Comparison of ENCODE assay signal across 9 cellular contexts in genomic region chr17:78377858-78378224, GRCh38. TPM values are rescaled to one million over a fixed set of nuclear protein-coding genes. Genes with fewer than 3 reads are reported as not detected.
DNase-seq lines count a peak whose midpoint lies in the region; ATAC-seq, FAIRE-seq and TF ChIP-seq lines count a peak whose summit lies in the region.
"Had no signal": no experiment of that assay in that cellular context is flagged by ENCODE, and none has a peak within 500 bp of the region (broad histone marks: within the 10 kb centered on the region; RNA-seq: fewer than 3 reads in every experiment).

No MANE protein-coding gene starts in this region.

- H3K9ac ChIP-seq in astrocyte (ENCODE audit: low read length) (peak overlapping the region; percentile 98), HepG2 (ENCODE audit: insufficient read depth, low read depth, low read length) (peak overlapping the region; percentile 90)

- FAIRE-seq in astrocyte (lab: Jason Lieb, UNC): no peak
- no peak for FAIRE-seq in HepG2 (lab: Jason Lieb, UNC)
- FAIRE-seq: islet of Langerhans had no signal

- H3K36me3 ChIP-seq in astrocyte (ENCODE audit: insufficient read depth, low read length) (no peaks in the 10 kb centered on the region), HepG2 (replicated peaks in 1 of 2; ENCODE audit: control insufficient read depth in 1 of 2, insufficient read depth in 2 of 2, low read length in 2 of 2) (no peaks in the 10 kb centered on the region; a peak in 1 of 5 replicates), thymus (ENCODE audit: control insufficient read depth, insufficient read depth) (no peaks in the 10 kb centered on the region)

- H3K4me1 ChIP-seq in astrocyte (ENCODE audit: insufficient read depth, low read length) (peaks cover 57% of the 10 kb centered on the region), HepG2 (ENCODE audit: insufficient read depth, low read length) (peaks cover 80% of the 10 kb centered on the region), thymus (ENCODE audit: control insufficient read depth, insufficient read depth, low read length) (peaks cover 15% of the 10 kb centered on the region)

- H2AFZ ChIP-seq in astrocyte (ENCODE audit: low read depth, low read length): peak overlapping the region; percentile 84
- H2AFZ ChIP-seq in HepG2 (ENCODE audit: low read length): no peak overlapping the region

- WGBS in HepG2 (ENCODE audit: low lambda C conversion rate): 75% methylated on average over 14 of the region's 14 CpGs
- 70% methylated on average over 14 of the region's 14 CpGs for WGBS in thymus

- no peak for TF ChIP-seq POLR2A in HepG2 (IDR thresholded peaks at IDR 0.05; ENCODE audit: insufficient read depth in 1 of 2, low read depth in 2 of 2, low read length in 2 of 2)

- H3K9me3 Mint-ChIP-seq in activated CD4-positive, alpha-beta T cell treated with anti-CD3 and anti-CD28 coated beads, Interleukin-2, amount 10 ng/mL, durations not matched to agents 7 days and 5 days: no peaks in the 10 kb centered on the region
- no peaks in the 10 kb centered on the region for H3K9me3 Mint-ChIP-seq in astrocyte (ENCODE audit: unreplicated experiment)

- H3K4me2 ChIP-seq in astrocyte (ENCODE audit: low read length) (peak overlapping the region; percentile 97), HepG2 (ENCODE audit: low read depth, low read length) (peak overlapping the region; percentile 87)

- BruUV-seq in HepG2 (replicated peaks; lab: Mats Ljungman, UMichigan): no TSS peak

- in situ Hi-C loops in HepG2 (cut with HindIII; ENCODE audit: extremely low pct_ligation_motif_present, low pct_unique_long_range_greater_than_20kb): no loop called here

- peaks cover 39% of the 10 kb centered on the region for H3K4me1 Mint-ChIP-seq in activated CD4-positive, alpha-beta T cell treated with anti-CD3 and anti-CD28 coated beads, Interleukin-2, amount 10 ng/mL, durations not matched to agents 7 days and 5 days
- peaks cover 55% of the 10 kb centered on the region for H3K4me1 Mint-ChIP-seq in astrocyte (ENCODE audit: low read depth, unreplicated experiment)

- peaks cover 16% of the 10 kb centered on the region for H4K20me1 ChIP-seq in astrocyte (ENCODE audit: insufficient read depth, low read length)
- peaks cover 5% of the 10 kb centered on the region; the same call in 1 of the 2 replicates for H4K20me1 ChIP-seq in HepG2 (ENCODE audit: insufficient read depth, low read length)

- TF ChIP-seq EP300 in HepG2 (IDR thresholded peaks at IDR 0.05; ENCODE audit: low read depth in 2 of 2, low read length in 2 of 2): no peak
- no peak for TF ChIP-seq EP300 in HepG2 (CRISPR knock-in tag; IDR thresholded peaks at IDR 0.05; ENCODE audit: borderline replicate concordance)

- H3K79me2 ChIP-seq in astrocyte (ENCODE audit: insufficient read depth, low read length) (peaks cover 43% of the 10 kb centered on the region), HepG2 (ENCODE audit: insufficient read depth, low read length) (peaks cover 39% of the 10 kb centered on the region)

- no peak for DNase-seq in activated CD4-positive, alpha-beta T cell treated with anti-CD3 and anti-CD28 coated beads, Interleukin-2, amount 10 ng/mL, durations not matched to agents 7 days and 5 days
- DNase-seq in activated CD4-positive, alpha-beta T cell treated with anti-CD3 and anti-CD28 coated beads for 1 hour: no peak
- no peak for DNase-seq in astrocyte (ENCODE audit: low read depth)
- no peak for DNase-seq in HepG2 (ENCODE audit: low spot score)
- DNase-seq in hippocampal formation (lab: John Stamatoyannopoulos, UW): no peak
- DNase-seq in stimulated activated CD4-positive, alpha-beta T cell treated with anti-CD3 and anti-CD28 coated beads, Interleukin-1b, Interleukin-23, amount 100 ng/mL, for 48 hours: no peak

- H3K36me3 Mint-ChIP-seq in activated CD4-positive, alpha-beta T cell treated with anti-CD3 and anti-CD28 coated beads, Interleukin-2, amount 10 ng/mL, durations not matched to agents 7 days and 5 days (ENCODE audit: low read depth): peaks cover 26% of the 10 kb centered on the region
- H3K36me3 Mint-ChIP-seq in astrocyte (ENCODE audit: low read depth, unreplicated experiment): peaks cover 2% of the 10 kb centered on the region

- H3K9me3 ChIP-seq in astrocyte (ENCODE audit: insufficient read depth, low read depth, low read length) (no peaks in the 10 kb centered on the region), HepG2 (ENCODE audit: low read length) (no peaks in the 10 kb centered on the region), thymus (ENCODE audit: control insufficient read depth) (no peaks in the 10 kb centered on the region)

- H3K27me3 ChIP-seq in astrocyte (ENCODE audit: insufficient read depth, low read length) (no peaks in the 10 kb centered on the region), HepG2 (ENCODE audit: control insufficient read depth in 1 of 2, insufficient read depth in 2 of 2, low read length in 2 of 2) (peaks cover 2 to 8% of the 10 kb centered on the region in 2 experiments; a peak in 1 of 5 replicates), thymus (ENCODE audit: control insufficient read depth, insufficient read depth) (no peaks in the 10 kb centered on the region)

- POLR2A ChIA-PET in activated CD4-positive, alpha-beta T cell treated with anti-CD3 and anti-CD28 coated beads, Interleukin-2, amount 10 ng/mL, durations not matched to agents 7 days and 5 days (lab: Charles Lee): interaction anchor here (1.2 kb wide), 1 partner anchor 10 kb away, joined by 3 read pairs; no protein-coding TSS in a partner anchor
- POLR2A ChIA-PET in HepG2 (lab: Yijun Ruan, JAX): interaction anchor here (0.5 to 1.8 kb wide), 4 partner anchors 10 to 234 kb away, joined by 3 to 7 read pairs (median 5); no protein-coding TSS in a partner anchor

- H3K4me3 Mint-ChIP-seq in activated CD4-positive, alpha-beta T cell treated with anti-CD3 and anti-CD28 coated beads, Interleukin-2, amount 10 ng/mL, durations not matched to agents 7 days and 5 days: peak overlapping the region; percentile 97
- H3K4me3 Mint-ChIP-seq in astrocyte (ENCODE audit: unreplicated experiment): peak overlapping the region; percentile 31

- H3K27ac ChIP-seq in astrocyte (ENCODE audit: low read depth, low read length) (peak overlapping the region; percentile 97), HepG2 (ENCODE audit: extremely low read length, insufficient read depth, low read length) (no peak overlapping the region), thymus (ENCODE audit: low read depth) (peak overlapping the region; percentile 92)

- TF ChIP-seq CTCF in astrocyte (IDR thresholded peaks at IDR 0.05; ENCODE audit: insufficient read depth, low read depth, low read length) (no peak), HepG2 (CRISPR knock-in tag; IDR thresholded peaks at IDR 0.05) (no peak)

- no peak for TF ChIP-seq RAD21 in HepG2 (CRISPR knock-in tag; IDR thresholded peaks at IDR 0.05)

- H3K4me3 ChIP-seq in astrocyte (ENCODE audit: insufficient read depth, low read depth, low read length): peak overlapping the region; percentile 88
- H3K4me3 ChIP-seq in HepG2 (replicated peaks in 1 of 3; ENCODE audit: insufficient read depth in 1 of 3, low read depth in 2 of 3, low read length in 3 of 3): peak overlapping the region; percentile 97 to 98 (median 97); a peak in 5 of 6 replicates
- peak overlapping the region; percentile 93 for H3K4me3 ChIP-seq in thymus (ENCODE audit: low read length)

- peak overlapping the region; percentile 93 for H3K27ac Mint-ChIP-seq in activated CD4-positive, alpha-beta T cell treated with anti-CD3 and anti-CD28 coated beads, Interleukin-2, amount 10 ng/mL, durations not matched to agents 7 days and 5 days
- H3K27ac Mint-ChIP-seq in astrocyte (ENCODE audit: unreplicated experiment): no peak overlapping the region

- CTCF ChIA-PET in activated CD4-positive, alpha-beta T cell treated with anti-CD3 and anti-CD28 coated beads, Interleukin-2, amount 10 ng/mL, durations not matched to agents 7 days and 5 days (lab: Charles Lee): interaction anchor here (1.2 to 5.8 kb wide), 5 partner anchors 8 to 45 kb away, joined by 4 to 29 read pairs (median 10); no protein-coding TSS in a partner anchor
- CTCF ChIA-PET in HepG2 (lab: Yijun Ruan, JAX; ENCODE audit: low intra/inter-chr PET ratio, low total read pairs): no interaction called here

- ATAC-seq in HepG2: no peak
- no peak for ATAC-seq in GM18511 (IDR thresholded peaks at IDR 0.05; ENCODE audit: unreplicated experiment)

- intact Hi-C loops in HepG2 (cut with micrococcal nuclease; ENCODE audit: unreplicated experiment): loop anchor here (5.0 to 10.0 kb wide), 2 partner anchors 44 to 63 kb away; no protein-coding TSS in a partner anchor

- no peaks in the 10 kb centered on the region for H3K27me3 Mint-ChIP-seq in activated CD4-positive, alpha-beta T cell treated with anti-CD3 and anti-CD28 coated beads, Interleukin-2, amount 10 ng/mL, durations not matched to agents 7 days and 5 days
- H3K27me3 Mint-ChIP-seq in astrocyte (ENCODE audit: low read depth, unreplicated experiment): no peaks in the 10 kb centered on the region

RNA-seq across cellular contexts. Expression of gene PGS1, which starts 0.6 kb away (rescaled TPM):
- 10 to 100 TPM; 71.1 to 78.3 TPM for total RNA-seq in activated CD4-positive, alpha-beta T cell treated with anti-CD3 and anti-CD28 coated beads, Interleukin-2, amount 10 ng/mL, durations not matched to agents 7 days and 5 days
- total RNA-seq in astrocyte (31.3 and 32.0 TPM in 2 replicates), HepG2 (2016; rRNA removed; fragmentation: Illumina TruSeq; extraction: Trizol) (18.8 and 25.9 TPM in 2 replicates)
- total RNA-seq in HepG2 (2016; cell fraction: cytosol; rRNA removed; fragmentation: Illumina TruSeq; extraction: Trizol; ENCODE audit: low read depth): 10.8 and 10.9 TPM in 2 replicates
- total RNA-seq in HepG2 (2016; cell fraction: insoluble cytoplasmic fraction; rRNA removed; fragmentation: Illumina TruSeq; extraction: Trizol): 14.8 and 27.5 TPM in 2 replicates
- 11.3 and 11.9 TPM in 2 replicates for total RNA-seq in HepG2 (2016; cell fraction: membrane; rRNA removed; fragmentation: Illumina TruSeq; extraction: Trizol)
- total RNA-seq in HepG2 (2016; cell fraction: nucleus; rRNA removed; fragmentation: Illumina TruSeq; extraction: Trizol): 27.4 and 30.7 TPM in 2 replicates
- polyA plus RNA-seq in HepG2 (2011; rRNA removed) (31.5 and 42.3 TPM in 2 replicates), thymus (32.1 TPM)
- polyA plus RNA-seq in HepG2 (2011; cell fraction: cytosol; rRNA removed): 30.6 and 33.0 TPM in 2 replicates
- polyA plus RNA-seq in HepG2 (2011; cell fraction: nucleus; rRNA removed): 151 and 153 TPM in 2 replicates
- polyA plus RNA-seq in HepG2 (2012): 18.3 and 27.7 TPM in 2 replicates
- polyA plus RNA-seq in HepG2 (2016; cell fraction: cytosol; fragmentation: Illumina TruSeq; extraction: Trizol; ENCODE audit: low read depth): 2.9 and 3.9 TPM in 2 replicates
- 12.8 and 16.5 TPM in 2 replicates for polyA plus RNA-seq in HepG2 (2016; cell fraction: insoluble cytoplasmic fraction; fragmentation: Illumina TruSeq; extraction: Trizol; ENCODE audit: low read depth)
- polyA plus RNA-seq in HepG2 (2016; cell fraction: membrane; fragmentation: Illumina TruSeq; extraction: Trizol; ENCODE audit: low read depth): 6.1 and 6.7 TPM in 2 replicates
- polyA plus RNA-seq in HepG2 (2016; cell fraction: nucleus; fragmentation: Illumina TruSeq; extraction: Trizol; ENCODE audit: insufficient read depth, low read depth): 50.4 and 56.8 TPM in 2 replicates
- polyA minus RNA-seq in HepG2 (2011; rRNA and poly(A)+ RNA removed; ENCODE audit: low replicate concordance): 49.2 and 54.3 TPM in 2 replicates
- 13.6 and 15.2 TPM in 2 replicates for polyA minus RNA-seq in HepG2 (2011; cell fraction: cytosol; rRNA and poly(A)+ RNA removed)
- polyA minus RNA-seq in HepG2 (2011; cell fraction: nucleus; rRNA and poly(A)+ RNA removed): 58.3 and 63.7 TPM in 2 replicates

RNA-seq across cellular contexts. Expression of gene SOCS3, which starts 18.0 kb away (rescaled TPM):
- 10 to 100 TPM; 22.2 to 24.4 TPM for total RNA-seq in activated CD4-positive, alpha-beta T cell treated with anti-CD3 and anti-CD28 coated beads, Interleukin-2, amount 10 ng/mL, durations not matched to agents 7 days and 5 days
- total RNA-seq in astrocyte: 13.4 and 16.7 TPM in 2 replicates
- 0.66 and 0.77 TPM in 2 replicates for total RNA-seq in HepG2 (2016; rRNA removed; fragmentation: Illumina TruSeq; extraction: Trizol)
- total RNA-seq in HepG2 (2016; cell fraction: cytosol; rRNA removed; fragmentation: Illumina TruSeq; extraction: Trizol; ENCODE audit: low read depth): 0.30 and 0.35 TPM in 2 replicates
- total RNA-seq in HepG2 (2016; cell fraction: insoluble cytoplasmic fraction; rRNA removed; fragmentation: Illumina TruSeq; extraction: Trizol): 0.59 and 0.95 TPM in 2 replicates
- 0.83 and 0.93 TPM in 2 replicates for total RNA-seq in HepG2 (2016; cell fraction: membrane; rRNA removed; fragmentation: Illumina TruSeq; extraction: Trizol)
- total RNA-seq in HepG2 (2016; cell fraction: nucleus; rRNA removed; fragmentation: Illumina TruSeq; extraction: Trizol): 0.66 and 1.2 TPM in 2 replicates
- polyA plus RNA-seq in HepG2 (2011; rRNA removed): 2.4 and 3.2 TPM in 2 replicates
- 2.4 and 2.6 TPM in 2 replicates for polyA plus RNA-seq in HepG2 (2011; cell fraction: cytosol; rRNA removed)
- polyA plus RNA-seq in HepG2 (2011; cell fraction: nucleus; rRNA removed): 4.1 and 5.9 TPM in 2 replicates
- polyA plus RNA-seq in HepG2 (2012): 0.94 and 3.5 TPM in 2 replicates
- polyA plus RNA-seq in HepG2 (2016; cell fraction: cytosol; fragmentation: Illumina TruSeq; extraction: Trizol; ENCODE audit: low read depth): 0.05 and 0.10 TPM in 2 replicates
- polyA plus RNA-seq in HepG2 (2016; cell fraction: insoluble cytoplasmic fraction; fragmentation: Illumina TruSeq; extraction: Trizol; ENCODE audit: low read depth): 0.32 and 0.52 TPM in 2 replicates
- polyA plus RNA-seq in HepG2 (2016; cell fraction: membrane; fragmentation: Illumina TruSeq; extraction: Trizol; ENCODE audit: low read depth): 0.27 and 0.28 TPM in 2 replicates
- 1.1 and 1.3 TPM in 2 replicates for polyA plus RNA-seq in HepG2 (2016; cell fraction: nucleus; fragmentation: Illumina TruSeq; extraction: Trizol; ENCODE audit: insufficient read depth, low read depth)
- 11.0 and 18.7 TPM in 2 replicates for polyA minus RNA-seq in HepG2 (2011; rRNA and poly(A)+ RNA removed; ENCODE audit: low replicate concordance)
- polyA minus RNA-seq in HepG2 (2011; cell fraction: cytosol; rRNA and poly(A)+ RNA removed): 6.9 and 7.9 TPM in 2 replicates
- polyA minus RNA-seq in HepG2 (2011; cell fraction: nucleus; rRNA and poly(A)+ RNA removed): 3.5 and 5.2 TPM in 2 replicates
- 126 TPM for polyA plus RNA-seq in thymus
